16 cellular contexts compared by ENCODE assay signal in the genomic region with DNA sequence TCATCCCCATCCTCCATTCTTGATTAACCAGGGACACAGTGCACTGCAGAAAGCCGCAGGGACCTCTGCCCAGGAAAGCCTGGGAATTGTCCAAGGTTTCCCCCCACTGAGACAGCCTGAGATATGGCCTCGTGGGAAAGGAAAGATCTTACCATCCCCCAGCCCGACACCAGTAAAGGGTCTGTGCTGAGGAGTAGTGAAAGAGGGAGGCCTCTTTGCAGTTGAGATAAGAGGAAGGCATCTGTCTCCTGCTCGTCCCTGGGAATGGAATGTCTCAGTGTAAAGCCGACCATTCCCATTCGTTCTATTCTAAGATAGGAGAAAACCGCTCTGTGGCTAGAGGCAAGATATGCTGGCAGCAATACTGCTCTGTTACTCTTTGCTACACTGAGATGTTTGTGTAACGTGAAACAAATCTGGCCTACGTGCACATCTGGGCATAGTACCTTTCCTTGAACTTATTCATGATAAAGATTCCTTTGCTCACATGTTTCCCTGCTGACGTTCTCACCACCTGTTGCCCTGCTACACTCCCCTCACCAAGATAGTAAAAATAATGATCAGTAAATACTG. TPM values are rescaled to one million over a fixed set of nuclear protein-coding genes. Genes with fewer than 3 reads are reported as not detected.
A peak's percentile ranks its signal among the peaks of the same experiment; 100 is the strongest.
DNase-seq lines count a peak whose midpoint lies in the region; FAIRE-seq and TF ChIP-seq lines count a peak whose summit lies in the region.
"Not testable (repeated sequence)": the region's sequence is repeated elsewhere in the genome, so short reads cannot be mapped to it uniquely, and the experiment has no call there.
"Had no signal": no experiment of that assay in that cellular context is flagged by ENCODE, and none has a peak within 500 bp of the region (broad histone marks: within the 10 kb centered on the region; RNA-seq: fewer than 3 reads in every experiment).

No MANE protein-coding gene starts in this region.

- TF ChIP-seq CTCF in SK-N-SH (IDR thresholded peaks at IDR 0.05); choroid plexus epithelial cell (conservative IDR thresholded peaks at IDR 0.05; ENCODE audit: low read depth, low read length); kidney (IDR thresholded peaks at IDR 0.05; ENCODE audit: borderline replicate concordance, extremely low read depth, insufficient read depth); ovary (IDR thresholded peaks at IDR 0.05): not testable (repeated sequence)

- not testable (repeated sequence) for H3K9ac ChIP-seq in SK-N-SH; kidney (ENCODE audit: low read length in 2 of 2)

- TF ChIP-seq POLR2A in ovary (IDR thresholded peaks at IDR 0.05) = not testable (repeated sequence)

- H2AFZ ChIP-seq in SK-N-SH (ENCODE audit: low read depth) = not testable (repeated sequence)

- POLR2A ChIA-PET in SK-N-SH (lab: Yijun Ruan, JAX) = not testable (repeated sequence)

- TF ChIP-seq EP300 in SK-N-SH (IDR thresholded peaks at IDR 0.05; ENCODE audit: borderline replicate concordance in 1 of 2, low read depth in 1 of 2, low read length in 1 of 2); ovary (IDR thresholded peaks at IDR 0.05): not testable (repeated sequence)

- H3K4me2 ChIP-seq in SK-N-SH = not testable (repeated sequence)

- H3K4me3 ChIP-seq in SK-N-SH (ENCODE audit: low read depth in 2 of 2, low read length in 1 of 2); choroid plexus epithelial cell (ENCODE audit: low read depth, low read length); kidney (ENCODE audit: low read length in 2 of 2); ovary: not testable (repeated sequence)

- not testable (repeated sequence) for TF ChIP-seq RAD21 in SK-N-SH (IDR thresholded peaks at IDR 0.05; ENCODE audit: low read length)

- not testable (repeated sequence) for H3K9me2 ChIP-seq in SK-N-SH

- 25% methylated on average over 9 of the region's 10 CpGs for WGBS in SK-N-SH (ENCODE audit: low lambda C conversion rate)
- WGBS in ovary, 3 donors = 1 to 8% (median 2%) methylated on average over 10 of the region's 10 CpGs

- intact Hi-C loops in kidney (cut with DNase I) (loop anchor here (10.0 kb wide), 1 partner anchor 148 kb away; a partner anchor contains a TSS), ovary (cut with DNase I) (loop anchor here in 1 of 4 donors (10.0 kb wide), 1 partner anchor 48 kb away; a partner anchor contains a TSS)

- H3F3A ChIP-seq in SK-N-SH (replicated peaks; ENCODE audit: insufficient read depth) = peaks cover 14% of the 10 kb centered on the region

- H3K36me3 ChIP-seq in SK-N-SH (replicated peaks in 1 of 2; ENCODE audit: control insufficient read depth in 1 of 2, insufficient read depth in 2 of 2, low read length in 1 of 2); kidney (ENCODE audit: control insufficient read depth in 1 of 2, insufficient read depth in 2 of 2, low read length in 2 of 2); ovary: not testable (repeated sequence)

- peaks cover 5 to 51% of the 10 kb centered on the region in 2 experiments; a peak in 2 of 4 replicates for H3K4me1 ChIP-seq in SK-N-SH (ENCODE audit: control insufficient read depth in 1 of 2, insufficient read depth in 2 of 2, low read depth in 1 of 2, low read length in 1 of 2)
- peaks cover 0 to 28% of the 10 kb centered on the region in 2 donors for H3K4me1 ChIP-seq in kidney (ENCODE audit: control insufficient read depth in 1 of 2, insufficient read depth in 1 of 2, low read depth in 1 of 2, low read length in 2 of 2)
- peaks cover 24% of the 10 kb centered on the region for H3K4me1 ChIP-seq in ovary (ENCODE audit: insufficient read depth)

- H3K9me3 ChIP-seq in SK-N-SH; kidney (ENCODE audit: control insufficient read depth in 1 of 2, low read length in 2 of 2); ovary: not testable (repeated sequence)

- CTCF ChIA-PET in SK-N-SH (lab: Yijun Ruan, JAX) = interaction anchor here (1.2 to 1.7 kb wide), 2 partner anchors 37 to 47 kb away, joined by 3 to 4 read pairs; no protein-coding TSS in a partner anchor

- DNase-seq in HT-29 (ENCODE audit: low spot score) (peak; percentile 39), choroid plexus epithelial cell (ENCODE audit: low read depth) (peak; percentile 67), kidney (peak; percentile 22), ovary (peak in 4 of 5 donors; percentile 49 to 79 (median 66))
- DNase-seq in SK-N-SH = not testable (repeated sequence)

- not testable (repeated sequence) for H4K20me1 ChIP-seq in SK-N-SH (ENCODE audit: insufficient read depth)

- not testable (repeated sequence) for H3K79me2 ChIP-seq in SK-N-SH (ENCODE audit: insufficient read depth)

- peak overlapping the region in 1 of 2 experiments; percentile 91; a peak in 2 of 4 replicates for H3K27ac ChIP-seq in SK-N-SH (ENCODE audit: low read depth in 2 of 2, low read length in 1 of 2)
- not testable (repeated sequence) for H3K27ac ChIP-seq in kidney (ENCODE audit: low read depth in 2 of 2, low read length in 2 of 2)
- peak overlapping the region in 1 of 2 donors; percentile 25 for H3K27ac ChIP-seq in ovary

- H3K27me3 ChIP-seq in SK-N-SH (ENCODE audit: insufficient read depth); ovary: not testable (repeated sequence)

- FAIRE-seq in kidney (lab: Jason Lieb, UNC) = not testable (repeated sequence)

TF ChIP-seq in SK-N-SH, 30 proteins besides CTCF, POLR2A, EP300 and RAD21:
- peak; percentile 60 for TF ChIP-seq GATA2 (CRISPR knock-in tag; IDR thresholded peaks at IDR 0.05)
- TF ChIP-seq MXI1 (IDR thresholded peaks at IDR 0.05; ENCODE audit: low read depth, low read length) = peak; percentile 53; the same call in 1 of the 2 replicates

RNA-seq across cellular contexts. Expression of a gene that starts 0.7 kb away (rescaled TPM):
- total RNA-seq in HT-29 (2014; rRNA removed; shearing (Covaris generic)) = 9.0 and 10.4 TPM in 2 replicates
- polyA plus RNA-seq in SK-N-SH (2012; rRNA removed) (5.3 and 6.8 TPM in 2 replicates), kidney (ENCODE audit: insufficient read depth, low read depth, low replicate concordance) (3.1 TPM), ovary (1 to 10 TPM in 1 of 2 donors, under 1 TPM in 1; 0.47 to 3.1 TPM)
- 0.77 and 1.0 TPM in 2 replicates for polyA plus RNA-seq in SK-N-SH (2012; cell fraction: cytosol; rRNA removed)
- 53.5 and 54.8 TPM in 2 replicates for polyA plus RNA-seq in SK-N-SH (2012; cell fraction: nucleus; rRNA removed)
- total RNA-seq in kidney (0.88 TPM), ovary (10 to 100 TPM in 1 of 7 donors, 1 to 10 TPM in 6; 1.2 to 11.8 (median 6.6) TPM)
- total RNA-seq: H4, M059J had no signal

RNA-seq across cellular contexts. Expression of a gene that starts 5.7 kb away (rescaled TPM):
- 357 and 376 TPM in 2 replicates for total RNA-seq in HT-29 (2014; rRNA removed; shearing (Covaris generic))
- polyA plus RNA-seq in SK-N-SH (2012; rRNA removed) (112 and 135 TPM in 2 replicates), kidney (ENCODE audit: insufficient read depth, low read depth, low replicate concordance) (403 TPM), ovary (10 to 100 TPM; 23.4 to 64.9 TPM)
- polyA plus RNA-seq in SK-N-SH (2012; cell fraction: cytosol; rRNA removed) = 72.6 and 115 TPM in 2 replicates
- polyA plus RNA-seq in SK-N-SH (2012; cell fraction: nucleus; rRNA removed) = 60.7 and 63.3 TPM in 2 replicates
- total RNA-seq in kidney (96.5 TPM), ovary (100 to 1,000 TPM in 1 of 7 donors, 10 to 100 TPM in 6; 43.1 to 115 (median 64.8) TPM)

RNA-seq across cellular contexts. Expression of a gene that starts 10.9 kb away (rescaled TPM):
- total RNA-seq in HT-29 (2014; rRNA removed; shearing (Covaris generic)) = 242 and 247 TPM in 2 replicates
- polyA plus RNA-seq in SK-N-SH (2012; rRNA removed) (40.0 and 43.6 TPM in 2 replicates), kidney (ENCODE audit: insufficient read depth, low read depth, low replicate concordance) (60.4 TPM), ovary (10 to 100 TPM; 22.6 to 37.5 TPM)
- 22.2 and 30.4 TPM in 2 replicates for polyA plus RNA-seq in SK-N-SH (2012; cell fraction: cytosol; rRNA removed)
- 73.9 and 90.1 TPM in 2 replicates for polyA plus RNA-seq in SK-N-SH (2012; cell fraction: nucleus; rRNA removed)
- total RNA-seq in kidney (70.3 TPM), ovary (10 to 100 TPM; 25.2 to 65.4 (median 56.2) TPM)

RNA-seq across cellular contexts. Expression of a gene that starts 32.5 kb away (rescaled TPM):
- 0.60 TPM in 1 of 2 replicates, not detected in the other for total RNA-seq in HT-29 (2014; rRNA removed; shearing (Covaris generic))
- polyA plus RNA-seq in SK-N-SH (2012; rRNA removed) (0.08 TPM in 1 of 2 replicates, not detected in the other), kidney (ENCODE audit: insufficient read depth, low read depth, low replicate concordance) (not detected), ovary (not detected)
- not detected in 2 replicates for polyA plus RNA-seq in SK-N-SH (2012; cell fraction: cytosol; rRNA removed)
- 0.04 and 0.06 TPM in 2 replicates for polyA plus RNA-seq in SK-N-SH (2012; cell fraction: nucleus; rRNA removed)
- total RNA-seq in kidney (not detected), ovary (not detected)
- total RNA-seq: activated CD8-positive, alpha-beta T cell treated with anti-CD3 and anti-CD28 coated beads, Interleukin-2, amount 10 ng/mL, durations not matched to agents 7 days and 5 days; activated T-cell treated with anti-CD3 and anti-CD28 coated beads, Interleukin-2, amount 50 U/mL, for 4 hours; dermis blood vessel endothelial cell; epithelial cell of proximal tubule; gastroesophageal sphincter; H4; lower leg skin; M059J; subcutaneous adipose tissue had no signal
- polyA plus RNA-seq: BJ, spleen had no signal

RNA-seq across cellular contexts. Expression of a gene that starts 38.8 kb away (rescaled TPM):
- not detected in 2 replicates for total RNA-seq in HT-29 (2014; rRNA removed; shearing (Covaris generic))
- not detected in 2 replicates for polyA plus RNA-seq in SK-N-SH (2012; rRNA removed)
- polyA plus RNA-seq in SK-N-SH (2012; cell fraction: cytosol; rRNA removed) = not detected in 2 replicates
- polyA plus RNA-seq in SK-N-SH (2012; cell fraction: nucleus; rRNA removed) = 0.02 TPM in 1 of 2 replicates, not detected in the other
- not detected for total RNA-seq in kidney
- polyA plus RNA-seq in kidney (ENCODE audit: insufficient read depth, low read depth, low replicate concordance) = not detected
- 1 to 10 TPM in 1 of 7 donors, under 1 TPM in 1, not detected in 5; 0.23 to 3.0 TPM for total RNA-seq in ovary
- polyA plus RNA-seq in ovary = under 1 TPM in 1 of 2 donors, not detected in 1; 0.36 TPM
- total RNA-seq: activated CD8-positive, alpha-beta T cell treated with anti-CD3 and anti-CD28 coated beads, Interleukin-2, amount 10 ng/mL, durations not matched to agents 7 days and 5 days; activated T-cell treated with anti-CD3 and anti-CD28 coated beads, Interleukin-2, amount 50 U/mL, for 4 hours; dermis blood vessel endothelial cell; epithelial cell of proximal tubule; gastroesophageal sphincter; H4; lower leg skin; M059J; subcutaneous adipose tissue had no signal
- polyA plus RNA-seq: BJ had no signal
